Comparison of ENCODE assay signal across 8 cellular contexts in the genomic region with DNA sequence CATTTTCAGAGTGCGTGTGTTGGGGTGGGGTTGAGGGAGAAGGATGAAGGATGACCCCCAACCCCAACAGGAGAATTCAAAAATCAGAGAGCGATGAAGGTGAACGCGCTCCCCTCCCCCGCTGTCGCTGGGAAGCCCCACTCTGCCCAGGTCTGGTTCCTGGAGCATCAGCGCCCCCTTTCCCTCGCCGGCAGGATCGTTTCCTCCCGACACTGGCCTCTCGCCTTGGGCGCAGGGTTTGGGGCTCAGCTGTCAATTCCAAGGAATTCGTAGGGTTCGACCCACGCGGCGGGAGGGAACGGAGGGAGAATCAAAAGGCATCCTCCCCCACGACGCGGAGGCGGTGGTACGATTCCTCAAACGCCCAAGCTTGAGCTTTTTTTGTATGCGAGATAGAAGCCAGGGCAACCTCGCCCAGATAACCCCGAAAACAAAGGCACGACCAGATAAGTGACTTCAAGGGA. TPM values are rescaled to one million over a fixed set of nuclear protein-coding genes. Genes with fewer than 3 reads are reported as not detected.
DNase-seq lines count a peak whose midpoint lies in the region; ATAC-seq and TF ChIP-seq lines count a peak whose summit lies in the region.

No MANE protein-coding gene starts in this region.

- H3K4me3 Mint-ChIP-seq in activated naive CD8-positive, alpha-beta T cell: peak overlapping the region; percentile 83

- H3K27me3 Mint-ChIP-seq in activated naive CD8-positive, alpha-beta T cell: peaks cover 39% of the 10 kb centered on the region

- peak; percentile 94 for TF ChIP-seq CTCF in AG09309 (IDR thresholded peaks at IDR 0.05; ENCODE audit: control insufficient read depth, insufficient read depth, low read depth, low read length, missing control alignments)
- peak; percentile 49 to 87 (median 71) for TF ChIP-seq CTCF in heart right ventricle (IDR thresholded peaks at IDR 0.05)

- H3K27me3 ChIP-seq in heart right ventricle: peaks cover 20 to 100% (median 98%) of the 10 kb centered on the region in 7 donors

- H3K4me1 Mint-ChIP-seq in activated naive CD8-positive, alpha-beta T cell (ENCODE audit: low read depth): peaks cover 47% of the 10 kb centered on the region

- H3K4me1 ChIP-seq in heart right ventricle: peaks cover 5 to 74% (median 62%) of the 10 kb centered on the region in 9 donors

- H3K4me3 ChIP-seq in AG09309 (ENCODE audit: control insufficient read depth, low read depth, low read length) (peak overlapping the region; percentile 81), heart right ventricle (peak overlapping the region; percentile 4 to 64 (median 54))

- no peaks in the 10 kb centered on the region for H3K9me3 ChIP-seq in heart right ventricle

- H3K27ac Mint-ChIP-seq in activated naive CD8-positive, alpha-beta T cell: no peak overlapping the region

- H3K36me3 ChIP-seq in heart right ventricle: peaks cover 0 to 4% (median 0%) of the 10 kb centered on the region in 9 donors

- ATAC-seq in GM18502 (IDR thresholded peaks at IDR 0.05; ENCODE audit: poor library complexity, unreplicated experiment): peak; percentile 60
- peak; percentile 61 to 81 (median 68) for ATAC-seq in heart right ventricle

- intact Hi-C loops in heart right ventricle (cut with DNase I): loop anchor here in 8 of 10 donors (5.0 to 10.0 kb wide), 10 partner anchors 321 to 1216 kb away; partner anchors contain the start of gene FIP1L1 (in 1 of the 8)

- DNase-seq in AG09309 (ENCODE audit: low read depth): peak; percentile 41
- DNase-seq in NCI-H1694 treated with DMSO at 0.1 percent for 48 hours (lab: John Stamatoyannopoulos, UW): peak; percentile 20
- peak; percentile 75 to 79 for DNase-seq in heart right ventricle
- DNase-seq in pons (ENCODE audit: low spot score): peak; percentile 45
- DNase-seq in T-helper 9 cell: no peak
- no peak for DNase-seq in central memory CD4-positive, alpha-beta T cell

- no peaks in the 10 kb centered on the region for H3K9me3 Mint-ChIP-seq in activated naive CD8-positive, alpha-beta T cell (ENCODE audit: low read depth)

- peak overlapping the region; percentile 6 to 85 (median 68) for H3K27ac ChIP-seq in heart right ventricle

- H3K36me3 Mint-ChIP-seq in activated naive CD8-positive, alpha-beta T cell: no peaks in the 10 kb centered on the region

- 2 to 3% methylated on average over 29 of the region's 29 CpGs for WGBS in heart right ventricle, 2 donors

RNA-seq across cellular contexts. Expression of gene PDGFRA, which starts 1.0 kb away (rescaled TPM):
- total RNA-seq in heart right ventricle: 10 to 100 TPM in 8 of 10 donors, 1 to 10 TPM in 2; 6.5 to 57.5 (median 14.7) TPM
- 10 to 100 TPM in 1 of 2 donors, 1 to 10 TPM in 1; 8.6 to 11.9 TPM for polyA plus RNA-seq in heart right ventricle

Comparison
In these comparisons a context has a peak if more than half of its experiments do, and no peak if none do; other contexts are left out.
1. DNase-seq: peak in AG09309 (single experiment), NCI-H1694 treated with DMSO at 0.1 percent for 48 hours (single experiment), heart right ventricle (2 of 2) and pons (single experiment); none in T-helper 9 cell (single experiment) and central memory CD4-positive, alpha-beta T cell (single experiment).